Comparison of ENCODE assay signal across 10 cellular contexts in the genomic region with DNA sequence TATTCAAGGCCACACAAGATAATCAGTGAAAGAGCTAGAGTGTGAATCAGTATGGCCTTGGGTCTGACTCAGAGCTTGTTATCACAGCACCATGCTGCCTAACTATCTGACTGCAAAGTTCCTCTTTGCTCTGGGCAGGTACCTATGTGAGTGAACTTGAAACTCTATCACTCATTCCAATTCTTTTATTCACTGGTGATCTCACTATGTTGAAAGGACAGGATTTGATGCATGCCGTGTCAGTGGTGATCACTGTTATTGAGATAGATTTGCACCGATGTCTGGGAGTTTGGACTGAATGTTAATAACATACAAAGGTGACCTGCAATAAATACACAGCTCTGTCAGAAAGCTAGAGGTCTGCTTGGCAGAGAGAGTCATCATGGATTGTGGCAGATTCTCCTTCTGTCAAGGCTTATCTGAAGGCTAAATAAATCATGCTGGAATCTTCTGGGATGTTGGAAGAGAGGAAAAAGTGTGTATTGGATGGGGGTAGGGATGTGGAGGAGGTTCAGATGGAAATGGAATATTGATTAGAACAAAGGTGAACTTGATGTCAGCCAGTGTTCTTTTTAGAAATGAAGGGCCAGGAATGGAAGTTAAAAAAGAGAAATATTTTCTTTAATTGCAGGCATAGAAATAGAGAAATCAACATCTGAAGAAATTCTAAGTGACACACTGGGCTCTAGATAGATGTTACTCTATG.
DNase-seq lines count a peak whose midpoint lies in the region; ATAC-seq and TF ChIP-seq lines count a peak whose summit lies in the region.
"Had no signal": no experiment of that assay in that cellular context is flagged by ENCODE, and none has a peak within 500 bp of the region (broad histone marks: within the 10 kb centered on the region; RNA-seq: fewer than 3 reads in every experiment).

No MANE protein-coding gene starts in this region.

- ATAC-seq in GM18517 (IDR thresholded peaks at IDR 0.05; ENCODE audit: unreplicated experiment) (peak; percentile 42), GM21528 (IDR thresholded peaks at IDR 0.05; ENCODE audit: low FRiP score, unreplicated experiment) (peak; percentile 49), HG03469 (IDR thresholded peaks at IDR 0.05; ENCODE audit: unreplicated experiment) (peak; percentile 48), Right ventricle myocardium inferior (no peak), HG03108 (IDR thresholded peaks at IDR 0.05; ENCODE audit: unreplicated experiment) (no peak)

- H3K79me2 ChIP-seq in hepatocyte, result no peaks in the 10 kb centered on the region

- intact Hi-C loops in Right ventricle myocardium inferior (cut with DNase I), result no loop called here

- H3K4me3 ChIP-seq in hepatocyte, result no peak overlapping the region

- no peak overlapping the region for H2AFZ ChIP-seq in hepatocyte

- TF ChIP-seq CTCF in hepatocyte (IDR thresholded peaks at IDR 0.05; ENCODE audit: poor library complexity), result no peak

- DNase-seq in hepatocyte (ENCODE audit: low spot score) (peak; percentile 45), Right ventricle myocardium inferior (ENCODE audit: missing footprints) (no peak), NCI-H1105 treated with DMSO at 0.1 percent for 48 hours (lab: John Stamatoyannopoulos, UW) (no peak)
- no peak for DNase-seq in stimulated activated naive CD4-positive, alpha-beta T cell (lab: John Stamatoyannopoulos, UW)
- DNase-seq: activated effector memory CD4-positive, alpha-beta T cell treated with Interleukin-2 at 50 U/mL for 16 hours; NCI-H446 treated with DMSO at 0.1 percent for 48 hours had no signal

- no peaks in the 10 kb centered on the region for H3K9me2 ChIP-seq in hepatocyte (replicated peaks; ENCODE audit: insufficient read depth)

- WGBS in hepatocyte (ENCODE audit: low lambda C conversion rate, missing lambda C conversion rate), result 41% methylated on average over 2 of the region's 2 CpGs

- no peaks in the 10 kb centered on the region for H3K27me3 ChIP-seq in hepatocyte

- peak overlapping the region; percentile 51 for H3K27ac ChIP-seq in hepatocyte

- H3K36me3 ChIP-seq in hepatocyte (replicated peaks; ENCODE audit: insufficient read depth, low read depth), result no peaks in the 10 kb centered on the region

- H3K4me1 ChIP-seq in hepatocyte (ENCODE audit: insufficient read depth), result peaks cover 10% of the 10 kb centered on the region

- H3K4me2 ChIP-seq in hepatocyte, result no peak overlapping the region

- H3K9me3 ChIP-seq in hepatocyte (ENCODE audit: low read depth), result no peaks in the 10 kb centered on the region

- no peaks in the 10 kb centered on the region for H4K20me1 ChIP-seq in hepatocyte (ENCODE audit: insufficient read depth, poor library complexity, severe bottlenecking)

Comparison
In these comparisons a context has a peak if more than half of its experiments do, and no peak if none do; other contexts are left out.
1. ATAC-seq: peak in GM18517 (single experiment), GM21528 (single experiment) and HG03469 (single experiment); none in Right ventricle myocardium inferior (single experiment) and HG03108 (single experiment).